1 cellular context compared by ENCODE assay signal in the genomic region with DNA sequence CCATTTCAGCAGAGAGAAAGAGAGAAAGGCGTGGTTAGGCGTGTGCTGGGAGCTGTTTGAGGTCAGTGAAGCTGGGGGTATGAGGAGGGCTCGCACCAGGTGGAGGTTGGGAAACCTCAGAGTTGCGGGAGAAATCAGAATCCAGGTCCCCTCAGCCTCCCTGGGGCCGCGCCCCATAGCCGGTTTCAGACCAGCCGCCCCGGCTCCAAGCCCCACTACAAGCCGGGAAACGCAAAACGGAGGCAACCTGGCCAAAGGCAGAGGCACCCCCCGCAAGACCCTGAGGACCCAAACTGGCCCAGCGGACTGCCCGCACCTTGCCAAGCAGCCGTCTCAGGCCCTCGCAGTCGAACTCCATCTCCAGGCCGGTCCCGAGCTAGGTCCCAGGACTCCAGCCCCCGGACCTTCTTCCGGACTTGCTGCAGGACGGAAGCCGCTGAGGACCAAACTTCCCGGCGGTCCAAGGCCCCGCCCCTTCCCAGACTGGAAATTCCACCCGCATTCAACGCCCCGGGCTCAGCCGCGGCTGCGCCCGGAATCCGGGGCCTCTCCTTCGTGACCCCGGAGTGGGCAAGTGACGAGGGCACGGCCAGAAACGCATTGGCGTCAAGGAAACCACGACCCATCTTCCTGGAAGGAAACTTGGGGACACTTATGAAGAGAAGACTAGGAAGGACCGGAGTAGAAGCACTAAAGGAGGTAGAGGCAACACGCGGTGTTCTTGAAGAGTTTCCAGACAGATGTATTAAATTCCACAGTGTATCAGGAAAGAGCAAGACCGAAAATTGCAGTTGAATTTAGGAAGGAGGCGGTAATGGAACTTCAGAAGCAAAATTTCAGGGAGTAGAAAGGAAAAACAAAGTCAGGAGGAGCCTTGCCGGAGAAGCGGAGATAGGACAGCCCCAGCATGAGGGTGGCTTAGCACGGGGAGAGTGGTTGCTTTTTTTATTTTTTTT.
TF ChIP-seq lines count a peak whose summit lies in the region.

Gene UEVLD, minus strand, starts transcription at position 438 of the 956 bp plus-strand sequence. Its CDS starts 80 bp downstream, at position 358.

TF ChIP-seq in K562, 482 proteins besides CTCF, POLR2A, EP300 and RAD21 (continued from another document and continues in another):
- TF ChIP-seq ZSCAN32 (CRISPR knock-in tag; IDR thresholded peaks at IDR 0.05) (no peak), ZNF778 (CRISPR knock-in tag; IDR thresholded peaks at IDR 0.05) (no peak), DACH1 (IDR thresholded peaks at IDR 0.05; ENCODE audit: partially characterized antibody) (no peak), RFX5 (IDR thresholded peaks at IDR 0.05; ENCODE audit: low read depth, low read length) (no peak), RBM14 (IDR thresholded peaks at IDR 0.05; ENCODE audit: borderline replicate concordance, insufficient read depth, low read depth, low read length) (no peak), U2AF1 (optimal IDR thresholded peaks at IDR 0.05; ENCODE audit: low read depth, low read length) (no peak), ZBTB2 (IDR thresholded peaks at IDR 0.05) (no peak; the same call in 1 of the 2 replicates), COPS2 (conservative IDR thresholded peaks at IDR 0.05) (no peak), RBM34 (IDR thresholded peaks at IDR 0.05; ENCODE audit: borderline replicate concordance, insufficient read depth, low read length) (no peak), ZFPM2 (CRISPR knock-in tag; IDR thresholded peaks at IDR 0.05) (no peak), SP1 (CRISPR knock-in tag; IDR thresholded peaks at IDR 0.05) (peak; percentile 84), E2F6 (IDR thresholded peaks at IDR 0.05; ENCODE audit: borderline replicate concordance in 1 of 2, extremely low read depth in 1 of 2, insufficient read depth in 1 of 2, insufficient read length in 1 of 2, low read depth in 1 of 2, low read length in 1 of 2, poor library complexity in 1 of 2, severe bottlenecking in 1 of 2) (no peak), HMG20A (CRISPR knock-in tag; conservative IDR thresholded peaks at IDR 0.05) (no peak), SMAD1 (IDR thresholded peaks at IDR 0.05; ENCODE audit: low read depth, low read length, partially characterized antibody) (peak; percentile 57), PHF21A (IDR thresholded peaks at IDR 0.05; ENCODE audit: borderline replicate concordance, low read depth) (no peak), ZNF384 (IDR thresholded peaks at IDR 0.05; ENCODE audit: low read depth, low read length) (no peak), L3MBTL2 (IDR thresholded peaks at IDR 0.05) (peak; percentile 80), HNRNPUL1 (IDR thresholded peaks at IDR 0.05; ENCODE audit: low read length) (no peak), ZNF586 (CRISPR knock-in tag; conservative IDR thresholded peaks at IDR 0.05) (no peak), SMAD3 (CRISPR knock-in tag; conservative IDR thresholded peaks at IDR 0.05) (0 out of 2 replicates have a peak, but pooled peaks have one; percentile 18), TAF7 (tag; IDR thresholded peaks at IDR 0.05) (no peak), CTBP1 (IDR thresholded peaks at IDR 0.05; ENCODE audit: borderline replicate concordance) (peak; percentile 58; the same call in 1 of the 2 replicates), SUPT5H (IDR thresholded peaks at IDR 0.05) (peak; percentile 83), PYGO2 (tag; IDR thresholded peaks at IDR 0.05) (no peak), CCAR2 (IDR thresholded peaks at IDR 0.05; ENCODE audit: low read depth, low read length) (no peak), RFX1 (IDR thresholded peaks at IDR 0.05) (no peak), NBN (IDR thresholded peaks at IDR 0.05; ENCODE audit: low read depth) (no peak), UBTF (IDR thresholded peaks at IDR 0.05; ENCODE audit: borderline replicate concordance in 1 of 2, low read depth in 2 of 2, low read length in 2 of 2) (0 out of 4 replicates have a peak, but pooled peaks of 1 of the 2 experiments have one; percentile 31), TEAD1 (CRISPR knock-in tag; IDR thresholded peaks at IDR 0.05) (peak; percentile 61 to 91; a peak in 3 of 4 replicates)
- TF ChIP-seq, protein P1, sequence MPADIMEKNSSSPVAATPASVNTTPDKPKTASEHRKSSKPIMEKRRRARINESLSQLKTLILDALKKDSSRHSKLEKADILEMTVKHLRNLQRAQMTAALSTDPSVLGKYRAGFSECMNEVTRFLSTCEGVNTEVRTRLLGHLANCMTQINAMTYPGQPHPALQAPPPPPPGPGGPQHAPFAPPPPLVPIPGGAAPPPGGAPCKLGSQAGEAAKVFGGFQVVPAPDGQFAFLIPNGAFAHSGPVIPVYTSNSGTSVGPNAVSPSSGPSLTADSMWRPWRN (IDR thresholded peaks at IDR 0.05; ENCODE audit: low read depth), result no peak
- TF ChIP-seq, protein P2, sequence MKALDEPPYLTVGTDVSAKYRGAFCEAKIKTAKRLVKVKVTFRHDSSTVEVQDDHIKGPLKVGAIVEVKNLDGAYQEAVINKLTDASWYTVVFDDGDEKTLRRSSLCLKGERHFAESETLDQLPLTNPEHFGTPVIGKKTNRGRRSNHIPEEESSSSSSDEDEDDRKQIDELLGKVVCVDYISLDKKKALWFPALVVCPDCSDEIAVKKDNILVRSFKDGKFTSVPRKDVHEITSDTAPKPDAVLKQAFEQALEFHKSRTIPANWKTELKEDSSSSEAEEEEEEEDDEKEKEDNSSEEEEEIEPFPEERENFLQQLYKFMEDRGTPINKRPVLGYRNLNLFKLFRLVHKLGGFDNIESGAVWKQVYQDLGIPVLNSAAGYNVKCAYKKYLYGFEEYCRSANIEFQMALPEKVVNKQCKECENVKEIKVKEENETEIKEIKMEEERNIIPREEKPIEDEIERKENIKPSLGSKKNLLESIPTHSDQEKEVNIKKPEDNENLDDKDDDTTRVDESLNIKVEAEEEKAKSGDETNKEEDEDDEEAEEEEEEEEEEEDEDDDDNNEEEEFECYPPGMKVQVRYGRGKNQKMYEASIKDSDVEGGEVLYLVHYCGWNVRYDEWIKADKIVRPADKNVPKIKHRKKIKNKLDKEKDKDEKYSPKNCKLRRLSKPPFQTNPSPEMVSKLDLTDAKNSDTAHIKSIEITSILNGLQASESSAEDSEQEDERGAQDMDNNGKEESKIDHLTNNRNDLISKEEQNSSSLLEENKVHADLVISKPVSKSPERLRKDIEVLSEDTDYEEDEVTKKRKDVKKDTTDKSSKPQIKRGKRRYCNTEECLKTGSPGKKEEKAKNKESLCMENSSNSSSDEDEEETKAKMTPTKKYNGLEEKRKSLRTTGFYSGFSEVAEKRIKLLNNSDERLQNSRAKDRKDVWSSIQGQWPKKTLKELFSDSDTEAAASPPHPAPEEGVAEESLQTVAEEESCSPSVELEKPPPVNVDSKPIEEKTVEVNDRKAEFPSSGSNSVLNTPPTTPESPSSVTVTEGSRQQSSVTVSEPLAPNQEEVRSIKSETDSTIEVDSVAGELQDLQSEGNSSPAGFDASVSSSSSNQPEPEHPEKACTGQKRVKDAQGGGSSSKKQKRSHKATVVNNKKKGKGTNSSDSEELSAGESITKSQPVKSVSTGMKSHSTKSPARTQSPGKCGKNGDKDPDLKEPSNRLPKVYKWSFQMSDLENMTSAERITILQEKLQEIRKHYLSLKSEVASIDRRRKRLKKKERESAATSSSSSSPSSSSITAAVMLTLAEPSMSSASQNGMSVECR (CRISPR knock-in tag; IDR thresholded peaks at IDR 0.05), result peak; percentile 59
- TF ChIP-seq, protein P3, sequence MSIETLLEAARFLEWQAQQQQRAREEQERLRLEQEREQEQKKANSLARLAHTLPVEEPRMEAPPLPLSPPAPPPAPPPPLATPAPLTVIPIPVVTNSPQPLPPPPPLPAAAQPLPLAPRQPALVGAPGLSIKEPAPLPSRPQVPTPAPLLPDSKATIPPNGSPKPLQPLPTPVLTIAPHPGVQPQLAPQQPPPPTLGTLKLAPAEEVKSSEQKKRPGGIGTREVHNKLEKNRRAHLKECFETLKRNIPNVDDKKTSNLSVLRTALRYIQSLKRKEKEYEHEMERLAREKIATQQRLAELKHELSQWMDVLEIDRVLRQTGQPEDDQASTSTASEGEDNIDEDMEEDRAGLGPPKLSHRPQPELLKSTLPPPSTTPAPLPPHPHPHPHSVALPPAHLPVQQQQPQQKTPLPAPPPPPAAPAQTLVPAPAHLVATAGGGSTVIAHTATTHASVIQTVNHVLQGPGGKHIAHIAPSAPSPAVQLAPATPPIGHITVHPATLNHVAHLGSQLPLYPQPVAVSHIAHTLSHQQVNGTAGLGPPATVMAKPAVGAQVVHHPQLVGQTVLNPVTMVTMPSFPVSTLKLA (conservative IDR thresholded peaks at IDR 0.05), result peak; percentile 47 to 56
- TF ChIP-seq, protein P4, sequence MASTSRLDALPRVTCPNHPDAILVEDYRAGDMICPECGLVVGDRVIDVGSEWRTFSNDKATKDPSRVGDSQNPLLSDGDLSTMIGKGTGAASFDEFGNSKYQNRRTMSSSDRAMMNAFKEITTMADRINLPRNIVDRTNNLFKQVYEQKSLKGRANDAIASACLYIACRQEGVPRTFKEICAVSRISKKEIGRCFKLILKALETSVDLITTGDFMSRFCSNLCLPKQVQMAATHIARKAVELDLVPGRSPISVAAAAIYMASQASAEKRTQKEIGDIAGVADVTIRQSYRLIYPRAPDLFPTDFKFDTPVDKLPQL (IDR thresholded peaks at IDR 0.05; ENCODE audit: extremely low read depth, insufficient read length), result no peak
- TF ChIP-seq, protein P5, sequence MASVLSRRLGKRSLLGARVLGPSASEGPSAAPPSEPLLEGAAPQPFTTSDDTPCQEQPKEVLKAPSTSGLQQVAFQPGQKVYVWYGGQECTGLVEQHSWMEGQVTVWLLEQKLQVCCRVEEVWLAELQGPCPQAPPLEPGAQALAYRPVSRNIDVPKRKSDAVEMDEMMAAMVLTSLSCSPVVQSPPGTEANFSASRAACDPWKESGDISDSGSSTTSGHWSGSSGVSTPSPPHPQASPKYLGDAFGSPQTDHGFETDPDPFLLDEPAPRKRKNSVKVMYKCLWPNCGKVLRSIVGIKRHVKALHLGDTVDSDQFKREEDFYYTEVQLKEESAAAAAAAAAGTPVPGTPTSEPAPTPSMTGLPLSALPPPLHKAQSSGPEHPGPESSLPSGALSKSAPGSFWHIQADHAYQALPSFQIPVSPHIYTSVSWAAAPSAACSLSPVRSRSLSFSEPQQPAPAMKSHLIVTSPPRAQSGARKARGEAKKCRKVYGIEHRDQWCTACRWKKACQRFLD (CRISPR knock-in tag; IDR thresholded peaks at IDR 0.05), result no peak
- TF ChIP-seq, protein P6, sequence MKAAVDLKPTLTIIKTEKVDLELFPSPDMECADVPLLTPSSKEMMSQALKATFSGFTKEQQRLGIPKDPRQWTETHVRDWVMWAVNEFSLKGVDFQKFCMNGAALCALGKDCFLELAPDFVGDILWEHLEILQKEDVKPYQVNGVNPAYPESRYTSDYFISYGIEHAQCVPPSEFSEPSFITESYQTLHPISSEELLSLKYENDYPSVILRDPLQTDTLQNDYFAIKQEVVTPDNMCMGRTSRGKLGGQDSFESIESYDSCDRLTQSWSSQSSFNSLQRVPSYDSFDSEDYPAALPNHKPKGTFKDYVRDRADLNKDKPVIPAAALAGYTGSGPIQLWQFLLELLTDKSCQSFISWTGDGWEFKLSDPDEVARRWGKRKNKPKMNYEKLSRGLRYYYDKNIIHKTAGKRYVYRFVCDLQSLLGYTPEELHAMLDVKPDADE (conservative IDR thresholded peaks at IDR 0.05; ENCODE audit: control insufficient read depth, low read depth, low read length), result 0 out of 2 replicates have a peak, but pooled peaks have one; percentile 39
